In genomic region chr12:52950553-52950952, GRCh38 we compare ENCODE assay signal across 13 cellular contexts. TPM values are rescaled to one million over a fixed set of nuclear protein-coding genes. Genes with fewer than 3 reads are reported as not detected.
DNase-seq lines count a peak whose midpoint lies in the region; ATAC-seq and TF ChIP-seq lines count a peak whose summit lies in the region.
"Had no signal": no experiment of that assay in that cellular context is flagged by ENCODE, and none has a peak within 500 bp of the region (broad histone marks: within the 10 kb centered on the region; RNA-seq: fewer than 3 reads in every experiment).

No MANE protein-coding gene starts in this region.

- H3K27me3 Mint-ChIP-seq in Calu3 (ENCODE audit: unreplicated experiment): no peaks in the 10 kb centered on the region
- H3K27me3 Mint-ChIP-seq in WTC11 (ENCODE audit: low read depth): no peaks in the 10 kb centered on the region
- no peaks in the 10 kb centered on the region for H3K27me3 Mint-ChIP-seq in progenitor cell of endocrine pancreas
- H3K27me3 Mint-ChIP-seq: IgD-negative memory B cell had no signal

- H3K4me1 ChIP-seq in hepatocyte (ENCODE audit: insufficient read depth): peaks cover 25% of the 10 kb centered on the region

- H3K9me3 ChIP-seq in hepatocyte (ENCODE audit: low read depth): no peaks in the 10 kb centered on the region
- H3K9me3 ChIP-seq: SJSA1 had no signal

- CTCF ChIA-PET in Calu3 (lab: Charles Lee) (interaction anchor here (1.5 to 4.0 kb wide), 3 partner anchors 24 to 52 kb away, joined by 4 to 27 read pairs (median 8); partner anchors contain the start of gene KRT8), WTC11 (lab: Charles Lee) (interaction anchor here (1.0 to 2.1 kb wide), 2 partner anchors 30 to 56 kb away, joined by 4 to 12 read pairs; partner anchors contain the start of gene EIF4B)

- no peak overlapping the region for H2AFZ ChIP-seq in hepatocyte

- 66% methylated on average over 7 of the region's 7 CpGs for WGBS in hepatocyte (ENCODE audit: low lambda C conversion rate, missing lambda C conversion rate)

- POLR2A ChIA-PET in WTC11 (lab: Charles Lee): interaction anchor here (0.5 to 5.2 kb wide), 5 partner anchors 14 to 47 kb away, joined by 3 to 44 read pairs (median 10); partner anchors contain the start of gene KRT8

- H3K27ac Mint-ChIP-seq in Calu3 (ENCODE audit: unreplicated experiment) (peak overlapping the region; percentile 97), WTC11 (peak overlapping the region; percentile 87), progenitor cell of endocrine pancreas (peak overlapping the region; percentile 99)
- H3K27ac Mint-ChIP-seq: activated naive CD4-positive, alpha-beta T cell treated with anti-CD3 and anti-CD28 coated beads for 36 hours; IgD-negative memory B cell had no signal

- DNase-seq in Calu3 (no peak), WTC11 (ENCODE audit: low spot score) (no peak), hepatocyte (ENCODE audit: low spot score) (no peak), progenitor cell of endocrine pancreas (ENCODE audit: low spot score, unreplicated experiment) (no peak), NOMO-1 treated with dmso at 0.1 percent for 144 hours (lab: John Stamatoyannopoulos, UW; ENCODE audit: unreplicated experiment) (no peak), NCI-H510A treated with DMSO at 0.1 percent for 48 hours (lab: John Stamatoyannopoulos, UW) (no peak), DMS114 treated with DMSO at 0.1 percent for 48 hours (lab: John Stamatoyannopoulos, UW; ENCODE audit: unreplicated experiment) (no peak)
- DNase-seq: activated CD4-positive, alpha-beta T cell treated with anti-CD3 and anti-CD28 coated beads, Interleukin-2, amount 10 ng/mL, durations not matched to agents 24 days and 14 days; activated naive CD4-positive, alpha-beta T cell treated with anti-CD3 and anti-CD28 coated beads for 36 hours; right cardiac atrium had no signal

- peaks cover 37% of the 10 kb centered on the region for H3K79me2 ChIP-seq in hepatocyte

- H3K36me3 Mint-ChIP-seq in Calu3 (ENCODE audit: insufficient read depth, unreplicated experiment) (peaks cover 78% of the 10 kb centered on the region), WTC11 (peaks cover 38% of the 10 kb centered on the region), progenitor cell of endocrine pancreas (ENCODE audit: insufficient read depth) (peaks cover 27% of the 10 kb centered on the region)
- H3K36me3 Mint-ChIP-seq: IgD-negative memory B cell had no signal

- H3K9me3 Mint-ChIP-seq in Calu3 (ENCODE audit: low read depth, unreplicated experiment): no peaks in the 10 kb centered on the region
- H3K9me3 Mint-ChIP-seq in WTC11: no peaks in the 10 kb centered on the region
- no peaks in the 10 kb centered on the region for H3K9me3 Mint-ChIP-seq in progenitor cell of endocrine pancreas (ENCODE audit: low read depth)
- H3K9me3 Mint-ChIP-seq: activated CD4-positive, alpha-beta T cell treated with anti-CD3 and anti-CD28 coated beads, Interleukin-2, amount 10 ng/mL, durations not matched to agents 24 days and 14 days; activated naive CD4-positive, alpha-beta T cell treated with anti-CD3 and anti-CD28 coated beads for 36 hours; IgD-negative memory B cell had no signal

- peak overlapping the region; percentile 77 for H3K4me2 ChIP-seq in hepatocyte

- H3K9me2 ChIP-seq in hepatocyte (replicated peaks; ENCODE audit: insufficient read depth): no peaks in the 10 kb centered on the region

- H3K4me3 Mint-ChIP-seq in Calu3 (ENCODE audit: low read depth, unreplicated experiment) (peak overlapping the region; percentile 87), WTC11 (peak overlapping the region; percentile 94), progenitor cell of endocrine pancreas (ENCODE audit: low read depth) (peak overlapping the region; percentile 98)
- H3K4me3 Mint-ChIP-seq: activated CD4-positive, alpha-beta T cell treated with anti-CD3 and anti-CD28 coated beads, Interleukin-2, amount 10 ng/mL, durations not matched to agents 24 days and 14 days; activated naive CD4-positive, alpha-beta T cell treated with anti-CD3 and anti-CD28 coated beads for 36 hours had no signal

- peak overlapping the region; percentile 10 for H3K4me3 ChIP-seq in hepatocyte

- no peak for ATAC-seq in WTC11
- no peak for ATAC-seq in GM21619 (IDR thresholded peaks at IDR 0.05; ENCODE audit: unreplicated experiment)

- BruUV-seq in Calu3 (replicated peaks; lab: Mats Ljungman, UMichigan): no TSS peak

- H3K36me3 ChIP-seq in hepatocyte (replicated peaks; ENCODE audit: insufficient read depth, low read depth): no peaks in the 10 kb centered on the region

- TF ChIP-seq CTCF in Calu3 (IDR thresholded peaks at IDR 0.05; ENCODE audit: unreplicated experiment): no peak
- no peak for TF ChIP-seq CTCF in WTC11 (IDR thresholded peaks at IDR 0.05)
- no peak for TF ChIP-seq CTCF in hepatocyte (IDR thresholded peaks at IDR 0.05; ENCODE audit: poor library complexity)
- TF ChIP-seq CTCF in progenitor cell of endocrine pancreas (IDR thresholded peaks at IDR 0.05; ENCODE audit: unreplicated experiment): no peak

- H3K4me1 Mint-ChIP-seq in Calu3 (ENCODE audit: low read depth, unreplicated experiment) (peaks cover 16% of the 10 kb centered on the region), WTC11 (peaks cover 56% of the 10 kb centered on the region), progenitor cell of endocrine pancreas (ENCODE audit: low read depth) (peaks cover 55% of the 10 kb centered on the region)

- H3K27me3 ChIP-seq in hepatocyte: no peaks in the 10 kb centered on the region
- H3K27me3 ChIP-seq: SJSA1 had no signal

- intact Hi-C loops in Calu3 (cut with micrococcal nuclease; ENCODE audit: unreplicated experiment): no loop called here

- H3K27ac ChIP-seq in hepatocyte: peak overlapping the region; percentile 96

- peaks cover 27% of the 10 kb centered on the region for H4K20me1 ChIP-seq in hepatocyte (ENCODE audit: insufficient read depth, poor library complexity, severe bottlenecking)

TF ChIP-seq in WTC11, 78 proteins besides CTCF, POLR2A, EP300 and RAD21 (continues in another document):
- TF ChIP-seq NR2C2 (CRISPR knock-in tag; IDR thresholded peaks at IDR 0.05) (no peak), ZNF121 (CRISPR knock-in tag; IDR thresholded peaks at IDR 0.05) (no peak), TEAD1 (CRISPR knock-in tag; IDR thresholded peaks at IDR 0.05) (no peak), FOXJ3 (CRISPR knock-in tag; IDR thresholded peaks at IDR 0.05; ENCODE audit: borderline replicate concordance) (no peak), ELF4 (CRISPR knock-in tag; IDR thresholded peaks at IDR 0.05; ENCODE audit: low read depth) (no peak), ZNF425 (CRISPR knock-in tag; conservative IDR thresholded peaks at IDR 0.05) (no peak)
- TF ChIP-seq, protein P1, sequence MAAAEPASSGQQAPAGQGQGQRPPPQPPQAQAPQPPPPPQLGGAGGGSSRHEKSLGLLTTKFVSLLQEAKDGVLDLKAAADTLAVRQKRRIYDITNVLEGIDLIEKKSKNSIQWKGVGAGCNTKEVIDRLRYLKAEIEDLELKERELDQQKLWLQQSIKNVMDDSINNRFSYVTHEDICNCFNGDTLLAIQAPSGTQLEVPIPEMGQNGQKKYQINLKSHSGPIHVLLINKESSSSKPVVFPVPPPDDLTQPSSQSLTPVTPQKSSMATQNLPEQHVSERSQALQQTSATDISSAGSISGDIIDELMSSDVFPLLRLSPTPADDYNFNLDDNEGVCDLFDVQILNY (CRISPR knock-in tag; IDR thresholded peaks at IDR 0.05): no peak
- TF ChIP-seq, protein P2, sequence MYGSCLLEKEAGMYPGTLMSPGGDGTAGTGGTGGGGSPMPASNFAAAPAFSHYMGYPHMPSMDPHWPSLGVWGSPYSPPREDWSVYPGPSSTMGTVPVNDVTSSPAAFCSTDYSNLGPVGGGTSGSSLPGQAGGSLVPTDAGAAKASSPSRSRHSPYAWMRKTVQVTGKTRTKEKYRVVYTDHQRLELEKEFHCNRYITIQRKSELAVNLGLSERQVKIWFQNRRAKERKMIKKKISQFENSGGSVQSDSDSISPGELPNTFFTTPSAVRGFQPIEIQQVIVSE (CRISPR knock-in tag; IDR thresholded peaks at IDR 0.05; ENCODE audit: borderline replicate concordance): no peak

RNA-seq across cellular contexts. Expression of gene KRT18, which starts 1.6 kb away (rescaled TPM):
- total RNA-seq in Calu3 (2022) (1,777 and 1,816 TPM in 2 replicates), WTC11 (2021) (461 to 525 TPM (median 465 TPM) in 3 replicates), hepatocyte (676 and 753 TPM in 2 replicates), progenitor cell of endocrine pancreas (608 and 692 TPM in 2 replicates)
- polyA plus RNA-seq in hepatocyte: 1,621 and 1,849 TPM in 2 replicates

RNA-seq across cellular contexts. Expression of gene KRT8, which starts 45.7 kb away (rescaled TPM):
- total RNA-seq in Calu3 (2022) (2,474 and 2,821 TPM in 2 replicates), WTC11 (2021) (424 to 477 TPM (median 429 TPM) in 3 replicates), hepatocyte (1,376 and 1,381 TPM in 2 replicates), progenitor cell of endocrine pancreas (1,180 and 1,246 TPM in 2 replicates)
- polyA plus RNA-seq in hepatocyte: 2,058 and 2,283 TPM in 2 replicates
- polyA plus RNA-seq: IgD-negative memory B cell had no signal

RNA-seq across cellular contexts. Expression of gene EIF4B, which starts 55.7 kb away (rescaled TPM):
- total RNA-seq in Calu3 (2022) (242 and 272 TPM in 2 replicates), WTC11 (2021) (730 to 860 TPM (median 838 TPM) in 3 replicates), hepatocyte (435 and 449 TPM in 2 replicates), progenitor cell of endocrine pancreas (447 and 487 TPM in 2 replicates)
- 53.5 and 65.1 TPM in 2 replicates for polyA plus RNA-seq in hepatocyte
